In the genomic region with DNA sequence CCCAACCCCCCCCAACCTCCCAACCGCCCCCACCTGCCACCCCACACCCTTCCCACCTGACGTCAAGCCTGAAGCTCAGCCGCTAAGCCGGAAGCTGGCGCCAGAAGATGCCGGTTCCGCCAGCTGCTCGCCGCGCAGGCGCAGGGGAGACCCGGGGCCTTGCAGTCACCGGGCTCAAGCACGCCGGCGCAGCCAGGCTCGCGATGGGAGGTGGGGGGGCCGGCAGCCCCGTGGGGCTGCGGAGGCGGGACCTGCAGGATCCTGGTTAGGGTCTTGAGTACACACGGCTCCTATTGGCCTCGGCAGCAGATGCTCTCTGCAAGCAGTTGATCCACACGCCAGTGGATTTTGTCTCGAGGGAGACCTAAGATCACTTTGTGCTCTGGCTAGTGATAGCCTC, we compare ENCODE assay signal across 1 cellular context.
A peak's percentile ranks its signal among the peaks of the same experiment; 100 is the strongest.
TF ChIP-seq lines count a peak whose summit lies in the region.

TSS of gene LIG4 (minus strand) at position 109 of the 400 bp plus-strand sequence. CDS start 4,268 bp downstream, outside the sequence.

TF ChIP-seq in HepG2, 621 proteins besides CTCF, POLR2A, EP300 and RAD21 (continued from another document and continues in another):
- 0 out of 2 replicates have a peak, but pooled peaks have one; percentile 23 for TF ChIP-seq FOXA3 (CRISPR knock-in tag; IDR thresholded peaks at IDR 0.05)
- TF ChIP-seq KLF12 (CRISPR knock-in tag; IDR thresholded peaks at IDR 0.05; ENCODE audit: borderline replicate concordance), result no peak
- no peak for TF ChIP-seq ZBTB1 (CRISPR knock-in tag; IDR thresholded peaks at IDR 0.05; ENCODE audit: borderline replicate concordance)
- 0 out of 2 replicates have a peak, but pooled peaks have one; percentile 32 for TF ChIP-seq TAF1 (CRISPR knock-in tag; IDR thresholded peaks at IDR 0.05)
- TF ChIP-seq RFX1 (IDR thresholded peaks at IDR 0.05), result no peak
- TF ChIP-seq HDAC6 (IDR thresholded peaks at IDR 0.05; ENCODE audit: low read depth, low read length), result no peak
- no peak for TF ChIP-seq PHF21A (CRISPR knock-in tag; IDR thresholded peaks at IDR 0.05)
- no peak for TF ChIP-seq ZNF275 (CRISPR knock-in tag; IDR thresholded peaks at IDR 0.05; ENCODE audit: borderline replicate concordance)
- no peak for TF ChIP-seq NR0B2 (CRISPR knock-in tag; IDR thresholded peaks at IDR 0.05)
- TF ChIP-seq ZHX1 (CRISPR knock-in tag; IDR thresholded peaks at IDR 0.05; ENCODE audit: low read depth), result no peak
- no peak for TF ChIP-seq PAWR (CRISPR knock-in tag; IDR thresholded peaks at IDR 0.05; ENCODE audit: borderline replicate concordance)
- TF ChIP-seq BHLHE40 (IDR thresholded peaks at IDR 0.05; ENCODE audit: low read length), result no peak
- no peak for TF ChIP-seq ZFP41 (CRISPR knock-in tag; IDR thresholded peaks at IDR 0.05; ENCODE audit: borderline replicate concordance)
- TF ChIP-seq, protein P1, sequence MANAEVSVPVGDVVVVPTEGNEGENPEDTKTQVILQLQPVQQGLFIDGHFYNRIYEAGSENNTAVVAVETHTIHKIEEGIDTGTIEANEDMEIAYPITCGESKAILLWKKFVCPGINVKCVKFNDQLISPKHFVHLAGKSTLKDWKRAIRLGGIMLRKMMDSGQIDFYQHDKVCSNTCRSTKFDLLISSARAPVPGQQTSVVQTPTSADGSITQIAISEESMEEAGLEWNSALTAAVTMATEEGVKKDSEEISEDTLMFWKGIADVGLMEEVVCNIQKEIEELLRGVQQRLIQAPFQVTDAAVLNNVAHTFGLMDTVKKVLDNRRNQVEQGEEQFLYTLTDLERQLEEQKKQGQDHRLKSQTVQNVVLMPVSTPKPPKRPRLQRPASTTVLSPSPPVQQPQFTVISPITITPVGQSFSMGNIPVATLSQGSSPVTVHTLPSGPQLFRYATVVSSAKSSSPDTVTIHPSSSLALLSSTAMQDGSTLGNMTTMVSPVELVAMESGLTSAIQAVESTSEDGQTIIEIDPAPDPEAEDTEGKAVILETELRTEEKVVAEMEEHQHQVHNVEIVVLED (CRISPR knock-in tag; IDR thresholded peaks at IDR 0.05; ENCODE audit: borderline replicate concordance), result no peak
- TF ChIP-seq ATF2 (CRISPR knock-in tag; IDR thresholded peaks at IDR 0.05), result no peak
- TF ChIP-seq ZNF569 (CRISPR knock-in tag; IDR thresholded peaks at IDR 0.05; ENCODE audit: borderline replicate concordance), result no peak
- TF ChIP-seq, protein P2, sequence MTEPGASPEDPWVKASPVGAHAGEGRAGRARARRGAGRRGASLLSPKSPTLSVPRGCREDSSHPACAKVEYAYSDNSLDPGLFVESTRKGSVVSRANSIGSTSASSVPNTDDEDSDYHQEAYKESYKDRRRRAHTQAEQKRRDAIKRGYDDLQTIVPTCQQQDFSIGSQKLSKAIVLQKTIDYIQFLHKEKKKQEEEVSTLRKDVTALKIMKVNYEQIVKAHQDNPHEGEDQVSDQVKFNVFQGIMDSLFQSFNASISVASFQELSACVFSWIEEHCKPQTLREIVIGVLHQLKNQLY (CRISPR knock-in tag; IDR thresholded peaks at IDR 0.05), result no peak
- no peak for TF ChIP-seq ONECUT2 (CRISPR knock-in tag; IDR thresholded peaks at IDR 0.05)
- no peak for TF ChIP-seq ZNF775 (CRISPR knock-in tag; IDR thresholded peaks at IDR 0.05; ENCODE audit: borderline replicate concordance)
- TF ChIP-seq PHF8 (CRISPR knock-in tag; IDR thresholded peaks at IDR 0.05), result peak; percentile 40; the same call in 1 of the 2 replicates
- no peak for TF ChIP-seq ZNF484 (CRISPR knock-in tag; IDR thresholded peaks at IDR 0.05; ENCODE audit: borderline replicate concordance, low read depth)
- TF ChIP-seq DNMT3B (CRISPR knock-in tag; conservative IDR thresholded peaks at IDR 0.05), result no peak
- TF ChIP-seq SMAD3 (CRISPR knock-in tag; IDR thresholded peaks at IDR 0.05), result no peak
- TF ChIP-seq SATB2 (CRISPR knock-in tag; IDR thresholded peaks at IDR 0.05), result no peak
- no peak for TF ChIP-seq NFAT5 (CRISPR knock-in tag; IDR thresholded peaks at IDR 0.05)
- no peak for TF ChIP-seq MEIS2 (CRISPR knock-in tag; IDR thresholded peaks at IDR 0.05)
- no peak for TF ChIP-seq ZNF121 (CRISPR knock-in tag; IDR thresholded peaks at IDR 0.05)
- no peak for TF ChIP-seq TEF (CRISPR knock-in tag; IDR thresholded peaks at IDR 0.05)
- no peak for TF ChIP-seq ZNF567 (CRISPR knock-in tag; IDR thresholded peaks at IDR 0.05; ENCODE audit: borderline replicate concordance)
- no peak for TF ChIP-seq HOXA9 (CRISPR knock-in tag; IDR thresholded peaks at IDR 0.05; ENCODE audit: borderline replicate concordance)
- no peak for TF ChIP-seq MEF2D (CRISPR knock-in tag; IDR thresholded peaks at IDR 0.05)
- no peak for TF ChIP-seq MTA1 (CRISPR knock-in tag; IDR thresholded peaks at IDR 0.05; ENCODE audit: borderline replicate concordance)
- TF ChIP-seq ZNF180 (CRISPR knock-in tag; IDR thresholded peaks at IDR 0.05; ENCODE audit: borderline replicate concordance, low read depth), result no peak
- no peak for TF ChIP-seq ZNF331 (CRISPR knock-in tag; IDR thresholded peaks at IDR 0.05)
- TF ChIP-seq CENPBD1 (CRISPR knock-in tag; IDR thresholded peaks at IDR 0.05; ENCODE audit: borderline replicate concordance, low read depth), result no peak
- peak; percentile 81 for TF ChIP-seq ZNF687 (CRISPR knock-in tag; IDR thresholded peaks at IDR 0.05)
- TF ChIP-seq KLF13 (CRISPR knock-in tag; IDR thresholded peaks at IDR 0.05), result no peak
- no peak for TF ChIP-seq ATF1 (CRISPR knock-in tag; IDR thresholded peaks at IDR 0.05)
- TF ChIP-seq JDP2 (CRISPR knock-in tag; IDR thresholded peaks at IDR 0.05; ENCODE audit: borderline replicate concordance), result no peak
- TF ChIP-seq ZZZ3 (CRISPR knock-in tag; IDR thresholded peaks at IDR 0.05; ENCODE audit: borderline replicate concordance), result no peak
- TF ChIP-seq ZNF136 (CRISPR knock-in tag; IDR thresholded peaks at IDR 0.05; ENCODE audit: low read depth), result no peak
- no peak for TF ChIP-seq ZNF225 (CRISPR knock-in tag; IDR thresholded peaks at IDR 0.05)
- TF ChIP-seq ZNF598 (CRISPR knock-in tag; IDR thresholded peaks at IDR 0.05; ENCODE audit: borderline replicate concordance), result no peak
- no peak for TF ChIP-seq ARID2 (CRISPR knock-in tag; IDR thresholded peaks at IDR 0.05; ENCODE audit: borderline replicate concordance)
- no peak for TF ChIP-seq ISL2 (CRISPR knock-in tag; IDR thresholded peaks at IDR 0.05)
